ENCODE assay signal across 8 cellular contexts in the genomic region with DNA sequence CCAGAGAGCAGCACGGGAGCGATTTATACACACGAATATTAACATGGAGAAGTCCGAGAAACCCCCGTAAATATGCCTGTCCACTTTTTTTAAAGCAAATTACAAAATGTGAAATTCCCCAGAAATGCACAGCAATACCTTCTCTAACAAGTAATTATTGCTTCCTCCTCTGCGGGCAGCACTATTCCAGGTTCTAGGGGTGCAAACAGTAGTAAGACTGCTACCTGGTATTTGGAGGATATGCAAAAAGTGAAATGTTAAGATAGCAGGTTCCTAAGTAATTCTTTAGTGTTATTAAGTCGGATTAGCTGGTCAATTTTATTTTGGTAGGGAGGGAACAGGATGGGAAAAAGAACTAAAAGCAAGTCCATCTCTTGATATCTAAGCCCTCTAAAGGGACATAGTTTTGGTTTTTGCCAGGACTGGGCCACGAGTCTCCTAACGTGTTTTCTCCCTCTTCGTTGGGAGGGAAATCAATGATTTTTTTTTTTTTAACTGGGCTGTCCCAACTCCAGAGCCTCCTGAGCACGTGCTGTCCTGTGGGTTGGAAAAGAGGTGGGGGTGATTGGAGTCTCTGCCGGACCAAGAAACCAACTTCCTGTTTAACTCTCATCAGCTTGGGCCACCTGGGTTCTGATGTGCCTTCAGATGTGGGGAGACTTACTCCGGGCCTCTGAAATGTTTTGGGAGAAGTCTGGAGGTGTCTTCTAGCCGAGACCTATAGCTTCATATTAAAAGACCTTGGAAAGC. TPM values are rescaled to one million over a fixed set of nuclear protein-coding genes. Genes with fewer than 3 reads are reported as not detected.
DNase-seq lines count a peak whose midpoint lies in the region; ATAC-seq and TF ChIP-seq lines count a peak whose summit lies in the region.

No MANE protein-coding gene starts in this region.

- no peaks in the 10 kb centered on the region for H3K9me3 Mint-ChIP-seq in activated naive CD4-positive, alpha-beta T cell treated with anti-CD3 and anti-CD28 coated beads, Interleukin-2, amount 50 U/mL, for 72 hours
- no peaks in the 10 kb centered on the region for H3K9me3 Mint-ChIP-seq in memory B cell

- H3K27ac ChIP-seq in HL-60 (replicated peaks), result peak overlapping the region; percentile 92

- no peak for TF ChIP-seq CTCF in AG10803 (conservative IDR thresholded peaks at IDR 0.05; ENCODE audit: low read length)
- TF ChIP-seq CTCF in HL-60 (IDR thresholded peaks at IDR 0.05; ENCODE audit: insufficient read depth, low read length), result no peak

- H3K4me3 ChIP-seq in AG10803 (ENCODE audit: low read length) (0 out of 2 replicates have a peak overlapping the region, but pooled peaks have one; percentile 5), HL-60 (replicated peaks; ENCODE audit: insufficient read depth, low read length) (peak overlapping the region; percentile 72)

- DNase-seq in AG10803 (ENCODE audit: low read depth), result peak; percentile 18
- peak; percentile 80 to 84 for DNase-seq in HL-60 (ENCODE audit: low read depth in 1 of 2, low spot score in 1 of 2)
- DNase-seq in activated naive CD4-positive, alpha-beta T cell treated with anti-CD3 and anti-CD28 coated beads, Interleukin-2, amount 50 U/mL, for 72 hours (ENCODE audit: low spot score in 2 of 2), result no peak
- no peak for DNase-seq in memory B cell (ENCODE audit: low spot score in 2 of 2)
- DNase-seq in NK-92 treated with Interleukin-12 subunit alpha and Interleukin-12 subunit beta, amount 100 ng/mL, for 24 hours (lab: John Stamatoyannopoulos, UW), result no peak

- H3K4me1 Mint-ChIP-seq in memory B cell, result peaks cover 20% of the 10 kb centered on the region

- peak overlapping the region; percentile 90 to 98 for H3K27ac Mint-ChIP-seq in activated naive CD4-positive, alpha-beta T cell treated with anti-CD3 and anti-CD28 coated beads, Interleukin-2, amount 50 U/mL, for 72 hours
- H3K27ac Mint-ChIP-seq in memory B cell, result peak overlapping the region; percentile 92

- peaks cover 21 to 36% of the 10 kb centered on the region in 2 donors for H3K36me3 Mint-ChIP-seq in activated naive CD4-positive, alpha-beta T cell treated with anti-CD3 and anti-CD28 coated beads, Interleukin-2, amount 50 U/mL, for 72 hours
- no peaks in the 10 kb centered on the region for H3K36me3 Mint-ChIP-seq in memory B cell

- no peaks in the 10 kb centered on the region for H3K27me3 Mint-ChIP-seq in memory B cell

- H3K4me3 Mint-ChIP-seq in memory B cell, result peak overlapping the region; percentile 64

- H3K27me3 ChIP-seq in HL-60 (ENCODE audit: insufficient read depth, poor library complexity, severe bottlenecking), result no peaks in the 10 kb centered on the region

- ATAC-seq in activated naive CD4-positive, alpha-beta T cell treated with anti-CD3 and anti-CD28 coated beads, Interleukin-2, amount 50 U/mL, for 72 hours, result no peak
- ATAC-seq in memory B cell (ENCODE audit: low read depth), result no peak
- ATAC-seq in HG02623 (IDR thresholded peaks at IDR 0.05; ENCODE audit: unreplicated experiment), result no peak
- no peak for ATAC-seq in GM18519 (IDR thresholded peaks at IDR 0.05; ENCODE audit: low FRiP score, unreplicated experiment)
- no peak for ATAC-seq in GM21367 (IDR thresholded peaks at IDR 0.05; ENCODE audit: unreplicated experiment)

RNA-seq across cellular contexts. Expression of gene XBP1, which starts 1.7 kb away (rescaled TPM):
- total RNA-seq in activated naive CD4-positive, alpha-beta T cell treated with anti-CD3 and anti-CD28 coated beads, Interleukin-2, amount 50 U/mL, for 72 hours, result 10 to 100 TPM; 62.7 to 91.8 TPM

RNA-seq across cellular contexts. Expression of gene CCDC117, which starts 29.5 kb away (rescaled TPM):
- 10 to 100 TPM; 26.8 to 31.5 TPM for total RNA-seq in activated naive CD4-positive, alpha-beta T cell treated with anti-CD3 and anti-CD28 coated beads, Interleukin-2, amount 50 U/mL, for 72 hours

Comparison
In these comparisons a context has a peak if more than half of its experiments do, and no peak if none do; other contexts are left out.
1. DNase-seq: peak in AG10803 (single experiment) and HL-60 (2 of 2); none in activated naive CD4-positive, alpha-beta T cell treated with anti-CD3 and anti-CD28 coated beads, Interleukin-2, amount 50 U/mL, for 72 hours (0 of 2), memory B cell (0 of 2) and NK-92 treated with Interleukin-12 subunit alpha and Interleukin-12 subunit beta, amount 100 ng/mL, for 24 hours (single experiment).